ENCODE assay signal across 23 cellular contexts in the genomic region with DNA sequence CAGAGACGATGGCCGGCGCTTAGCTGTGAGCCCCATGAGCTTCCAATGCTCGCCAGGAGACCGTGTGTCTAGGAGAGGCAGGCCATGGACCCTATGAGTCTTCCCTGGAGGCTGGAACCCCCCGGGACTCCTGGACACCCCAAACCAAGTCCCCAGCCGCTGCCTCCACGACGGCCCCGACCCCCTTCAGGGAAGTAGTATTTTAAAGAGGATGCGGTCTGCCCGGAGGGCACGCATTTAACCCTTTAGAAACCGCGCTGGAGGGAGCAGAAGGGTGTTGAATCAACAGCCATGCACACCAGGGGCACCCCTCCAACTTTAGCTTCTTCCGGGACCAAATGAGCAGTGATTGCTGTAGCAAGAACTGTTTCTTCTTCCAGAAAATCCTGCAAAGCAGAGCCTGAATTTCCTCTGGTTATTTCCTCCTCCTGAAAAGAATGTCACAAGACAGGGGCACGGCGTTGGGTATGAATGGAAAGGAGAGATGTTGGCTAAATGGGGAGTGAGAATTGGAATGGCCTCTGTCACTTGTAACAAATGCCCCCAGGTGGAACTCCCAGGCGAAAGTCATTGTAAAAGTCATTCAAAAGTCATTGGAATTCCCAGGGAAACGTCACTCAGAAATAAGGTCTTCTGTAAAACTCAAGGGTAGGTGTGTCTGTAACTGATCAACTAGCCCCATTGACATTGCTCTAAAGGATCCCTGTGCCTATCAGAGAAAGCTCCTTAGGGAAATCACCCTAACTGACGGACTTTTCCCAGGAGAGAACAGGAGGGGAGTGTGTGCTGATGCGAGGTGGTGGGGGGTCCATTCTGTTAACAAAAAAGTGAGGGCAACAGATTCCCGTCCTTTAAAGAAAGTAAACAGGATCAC. TPM values are rescaled to one million over a fixed set of nuclear protein-coding genes. Genes with fewer than 3 reads are reported as not detected.
DNase-seq lines count a peak whose midpoint lies in the region; ATAC-seq and TF ChIP-seq lines count a peak whose summit lies in the region.
"Had no signal": no experiment of that assay in that cellular context is flagged by ENCODE, and none has a peak within 500 bp of the region (broad histone marks: within the 10 kb centered on the region; RNA-seq: fewer than 3 reads in every experiment).

No MANE protein-coding gene starts in this region.

- peak overlapping the region; percentile 6 for H3K4me2 ChIP-seq in trophoblast cell (ENCODE audit: low read length)

- intact Hi-C loops in Right ventricle myocardium superior (cut with DNase I) = no loop called here

- H4K91ac ChIP-seq in trophoblast cell (ENCODE audit: low read depth, low read length) = no peak overlapping the region

- peak overlapping the region; percentile 32 for H3K4me3 ChIP-seq in iPS-15b (ENCODE audit: low read depth, low read length)
- H3K4me3 ChIP-seq in trophoblast cell (ENCODE audit: low read depth, low read length) = no peak overlapping the region
- H3K4me3 ChIP-seq: spleen, uterus had no signal

- H3K4ac ChIP-seq in trophoblast cell (ENCODE audit: low read depth, low read length) = no peak overlapping the region

- no peak overlapping the region for H2BK12ac ChIP-seq in trophoblast cell (ENCODE audit: low read length)

- peak; percentile 72 for DNase-seq in ELF-1 (ENCODE audit: low read depth, low spot score)
- peak; percentile 16 for DNase-seq in HuH-7.5 (ENCODE audit: low spot score)
- no peak for DNase-seq in trophoblast cell
- DNase-seq in NCI-H748 (lab: John Stamatoyannopoulos, UW; ENCODE audit: unreplicated experiment) = no peak
- no peak for DNase-seq in GM20000 (ENCODE audit: low spot score)
- no peak for DNase-seq in NCI-H524 treated with DMSO at 0.1 percent for 48 hours (lab: John Stamatoyannopoulos, UW)
- no peak for DNase-seq in Right ventricle myocardium superior
- DNase-seq: activated CD4-positive, alpha-beta memory T cell treated with anti-CD3 and anti-CD28 coated beads for 36 hours; activated naive CD4-positive, alpha-beta T cell; DMS53; mesenchymal stem cell; natural killer cell; NCI-H1417 treated with DMSO at 0.1 percent for 48 hours; NCI-H526; SIG-M5; uterus had no signal

- no CpG with 5 or more reads among the region's 23 CpGs for WGBS in trophoblast cell (ENCODE audit: extremely low coverage, insufficient coverage, insufficient read length)

- no peaks in the 10 kb centered on the region for H3K36me3 ChIP-seq in iPS-15b (ENCODE audit: control insufficient read depth, insufficient read depth, low read length)
- no peaks in the 10 kb centered on the region for H3K36me3 ChIP-seq in trophoblast cell (ENCODE audit: control insufficient read depth in 1 of 2, insufficient read depth in 2 of 2, low read length in 2 of 2)
- H3K36me3 ChIP-seq: spleen, uterus had no signal

- H3K9ac ChIP-seq in iPS-15b (ENCODE audit: low read depth, low read length) (no peak overlapping the region), trophoblast cell (ENCODE audit: low read length) (no peak overlapping the region)

- H2BK120ac ChIP-seq in trophoblast cell (ENCODE audit: insufficient read depth, low read length, poor library complexity) = no peak overlapping the region

- H4K8ac ChIP-seq in trophoblast cell (ENCODE audit: low read depth, low read length) = no peak overlapping the region

- no peak overlapping the region for H3K23ac ChIP-seq in trophoblast cell (ENCODE audit: low read length)

- no peaks in the 10 kb centered on the region for H3K79me2 ChIP-seq in trophoblast cell (ENCODE audit: control insufficient read depth, insufficient read depth, low read length, poor library complexity)

- no peak overlapping the region for H4K12ac ChIP-seq in trophoblast cell (ENCODE audit: low read depth, low read length)

- no peak for TF ChIP-seq CTCF in GM20000 (IDR thresholded peaks at IDR 0.05; ENCODE audit: extremely low read depth, missing control alignments)

- H3K18ac ChIP-seq in trophoblast cell (ENCODE audit: low read length) = no peak overlapping the region

- H3K14ac ChIP-seq in trophoblast cell (ENCODE audit: low read length) = no peak overlapping the region

- H3K9me3 ChIP-seq in iPS-15b (ENCODE audit: control insufficient read depth, insufficient read depth, low read length) = no peaks in the 10 kb centered on the region
- peaks cover 3% of the 10 kb centered on the region for H3K9me3 ChIP-seq in trophoblast cell (ENCODE audit: insufficient read depth, low read depth, low read length)
- H3K9me3 ChIP-seq: spleen, uterus had no signal

- H2BK5ac ChIP-seq in trophoblast cell (ENCODE audit: low read depth, low read length, poor library complexity) = no peak overlapping the region

- no peak overlapping the region for H2AFZ ChIP-seq in trophoblast cell (ENCODE audit: insufficient read depth, low read length, poor library complexity)

- no peak for ATAC-seq in Right ventricle myocardium superior (ENCODE audit: poor library complexity)
- ATAC-seq: natural killer cell had no signal

- peaks cover 32% of the 10 kb centered on the region for H3K4me1 ChIP-seq in iPS-15b (ENCODE audit: control insufficient read depth, insufficient read depth, low read length)
- peaks cover 23 to 35% of the 10 kb centered on the region in 2 experiments for H3K4me1 ChIP-seq in trophoblast cell (ENCODE audit: control insufficient read depth in 1 of 2, insufficient read depth in 2 of 2, low read length in 2 of 2)

- H3K27ac ChIP-seq in trophoblast cell (ENCODE audit: low read depth, low read length) = no peak overlapping the region
- H3K27ac ChIP-seq: spleen, uterus had no signal

- no peak overlapping the region for H2AK5ac ChIP-seq in trophoblast cell (ENCODE audit: low read length)

- H3K27me3 ChIP-seq in iPS-15b (ENCODE audit: control insufficient read depth, insufficient read depth, low read length) (peaks cover 90% of the 10 kb centered on the region), trophoblast cell (ENCODE audit: insufficient read depth, low read length) (peaks cover 55% of the 10 kb centered on the region)

- peaks cover 1% of the 10 kb centered on the region for H3K79me1 ChIP-seq in trophoblast cell (ENCODE audit: low read length)

RNA-seq across cellular contexts. Expression of gene GBX2, which starts 5.8 kb away (rescaled TPM):
- 0.06 and 0.10 TPM in 2 replicates for polyA plus RNA-seq in trophoblast cell (2013)
- total RNA-seq in Right ventricle myocardium superior = not detected
- total RNA-seq: activated CD4-positive, alpha-beta memory T cell treated with anti-CD3 and anti-CD28 coated beads for 36 hours; aorta; HT-29; kidney; natural killer cell; T-helper 1 cell treated with Interleukin-12 subunit alpha and Interleukin-12 subunit beta and Interleukin-4 antibody, amounts not matched to agents 30 ng/mL and 1 ng/mL, for 36 hours; uterus had no signal
- polyA plus RNA-seq: AG04450, spleen had no signal

Comparison
In these comparisons a context has a peak if more than half of its experiments do, and no peak if none do; other contexts are left out.
1. DNase-seq: peak in ELF-1 (single experiment) and HuH-7.5 (single experiment); none in trophoblast cell (0 of 2), NCI-H748 (single experiment), GM20000 (single experiment), NCI-H524 treated with DMSO at 0.1 percent for 48 hours (single experiment) and Right ventricle myocardium superior (single experiment).